ENCODE assay signal across 16 cellular contexts in genomic region chr4:137997496-137997895, GRCh38.
A peak's percentile ranks its signal among the peaks of the same experiment; 100 is the strongest.
DNase-seq lines count a peak whose midpoint lies in the region; ATAC-seq and TF ChIP-seq lines count a peak whose summit lies in the region.
"Had no signal": no experiment of that assay in that cellular context is flagged by ENCODE, and none has a peak within 500 bp of the region (broad histone marks: within the 10 kb centered on the region; RNA-seq: fewer than 3 reads in every experiment).

No MANE protein-coding gene starts in this region.

- DNase-seq in NCI-H82 (lab: John Stamatoyannopoulos, UW) (peak; percentile 85), mammary epithelial cell (peak; percentile 58), foreskin keratinocyte (peak; percentile 78 to 82), left colon (no peak), SJCRH30 (no peak), cerebellum (ENCODE audit: low spot score) (no peak)
- DNase-seq: GF-D8, HCEC 1CT, NCI-H1092 treated with DMSO at 0.1 percent for 48 hours, NCI-H146, NCI-H2029 treated with DMSO at 0.1 percent for 48 hours, NCI-H748 treated with DMSO at 0.1 percent for 48 hours, PC-3, RPMI8226, SIG-M5 had no signal

- H3K4me3 ChIP-seq in mammary epithelial cell (replicated peaks in 1 of 3; ENCODE audit: insufficient read depth in 1 of 3, low read depth in 2 of 3, low read length in 3 of 3) (no peak overlapping the region), SJCRH30 (no peak overlapping the region)

- H3K9me3 ChIP-seq in mammary epithelial cell (replicated peaks; ENCODE audit: insufficient read depth, low read length) (no peaks in the 10 kb centered on the region), SJCRH30 (replicated peaks) (no peaks in the 10 kb centered on the region)

- no peaks in the 10 kb centered on the region for H3K27me3 ChIP-seq in mammary epithelial cell (ENCODE audit: insufficient read depth, low read length)
- H3K27me3 ChIP-seq in foreskin keratinocyte: no peaks in the 10 kb centered on the region
- H3K27me3 ChIP-seq in SJCRH30: no peaks in the 10 kb centered on the region

- intact Hi-C loops in mammary epithelial cell (cut with micrococcal nuclease): no loop called here
- intact Hi-C loops in left colon (cut with DNase I, micrococcal nuclease): no loop called here

- H3K9ac ChIP-seq in mammary epithelial cell (ENCODE audit: insufficient read depth, low read length): no peak overlapping the region

- peak overlapping the region; percentile 12 for H3K4me2 ChIP-seq in mammary epithelial cell (ENCODE audit: insufficient read depth, low read depth, low read length)

- 0% methylated on average over 1 of the region's 1 CpG for WGBS in mammary epithelial cell (ENCODE audit: low coverage, missing lambda C conversion rate)

- no peaks in the 10 kb centered on the region for H4K20me1 ChIP-seq in mammary epithelial cell (ENCODE audit: insufficient read depth, low read length)

- BruUV-seq in mammary epithelial cell (replicated peaks; lab: Mats Ljungman, UMichigan): no TSS peak

- no peaks in the 10 kb centered on the region for H3K79me2 ChIP-seq in mammary epithelial cell (ENCODE audit: insufficient read depth, low read length)

- peak overlapping the region; percentile 82 for H2AFZ ChIP-seq in mammary epithelial cell (ENCODE audit: low read depth, low read length)

- H3K4me1 ChIP-seq in mammary epithelial cell (ENCODE audit: insufficient read depth, low read length) (peaks cover 5% of the 10 kb centered on the region), foreskin keratinocyte (peaks cover 18% of the 10 kb centered on the region), SJCRH30 (peaks cover 5% of the 10 kb centered on the region; the same call in 1 of the 2 replicates)

- peak; percentile 56 for ATAC-seq in foreskin keratinocyte
- ATAC-seq in left colon: no peak
- no peak for ATAC-seq in GM18520 (IDR thresholded peaks at IDR 0.05; ENCODE audit: unreplicated experiment)
- ATAC-seq: PC-3 had no signal

- in situ Hi-C loops in mammary epithelial cell (cut with MboI; ENCODE audit: low sequenced_read_pairs in 2 of 2): no loop called here

- H3K36me3 ChIP-seq in mammary epithelial cell (ENCODE audit: insufficient read depth, low read length) (no peaks in the 10 kb centered on the region), SJCRH30 (no peaks in the 10 kb centered on the region)

- dilution Hi-C loops in mammary epithelial cell (cut with HindIII; ENCODE audit: low sequenced_read_pairs): no loop called here

- H3K27ac ChIP-seq in mammary epithelial cell (ENCODE audit: insufficient read depth, low read depth, low read length): no peak overlapping the region
- H3K27ac ChIP-seq in foreskin keratinocyte: no peak overlapping the region
- no peak overlapping the region for H3K27ac ChIP-seq in SJCRH30

- TF ChIP-seq CTCF in mammary epithelial cell (conservative IDR thresholded peaks at IDR 0.05 in 1 of 2, IDR thresholded peaks at IDR 0.05 in 1 of 2; ENCODE audit: extremely low read depth in 1 of 2, insufficient read depth in 1 of 2, low read depth in 1 of 2, low read length in 2 of 2) (no peak), foreskin keratinocyte (conservative IDR thresholded peaks at IDR 0.05) (no peak)

- CTCF ChIA-PET in mammary epithelial cell (lab: Charles Lee; ENCODE audit: low non-redundant PET): no interaction called here

Comparison
In these comparisons a context has a peak if more than half of its experiments do, and no peak if none do; other contexts are left out.
1. DNase-seq: peak in NCI-H82 (single experiment), mammary epithelial cell (single experiment) and foreskin keratinocyte (2 of 2); none in left colon (0 of 2), SJCRH30 (0 of 2) and cerebellum (single experiment).